In genomic region chr2:207165121-207166038, GRCh38 we compare ENCODE assay signal across 8 cellular contexts. TPM values are rescaled to one million over a fixed set of nuclear protein-coding genes. Genes with fewer than 3 reads are reported as not detected.
A peak's percentile ranks its signal among the peaks of the same experiment; 100 is the strongest.
DNase-seq lines count a peak whose midpoint lies in the region; ATAC-seq, FAIRE-seq and TF ChIP-seq lines count a peak whose summit lies in the region.

Gene KLF7 (minus strand): TSS chr2:207165948. CDS start chr2:207165568, 380 bp downstream.

- peaks cover 2% of the 10 kb centered on the region for H4K20me1 ChIP-seq in keratinocyte (ENCODE audit: control insufficient read depth, extremely low read depth, insufficient read depth, low read length)

- no peak for ATAC-seq in HG03460 (IDR thresholded peaks at IDR 0.05; ENCODE audit: unreplicated experiment)
- ATAC-seq in GM21576 (IDR thresholded peaks at IDR 0.05; ENCODE audit: unreplicated experiment): no peak

- TF ChIP-seq CTCF in WI38 (IDR thresholded peaks at IDR 0.05; ENCODE audit: low read depth, low read length): no peak
- TF ChIP-seq CTCF in keratinocyte (optimal IDR thresholded peaks at IDR 0.05 in 1 of 3, IDR thresholded peaks at IDR 0.05 in 1 of 3, conservative IDR thresholded peaks at IDR 0.05 in 1 of 3; ENCODE audit: extremely low read depth in 1 of 3, insufficient read depth in 2 of 3, low read length in 3 of 3): no peak

- dilution Hi-C loops in keratinocyte (cut with MboI; ENCODE audit: extremely low pct_ligation_motif_present, low sequenced_read_pairs): no loop called here

- H3K9ac ChIP-seq in HUES64 (ENCODE audit: low read depth, low read length) (peak within 1 kb of the TSS; percentile 99), keratinocyte (ENCODE audit: control insufficient read depth, extremely low read depth, insufficient read depth, low read length) (peak within 1 kb of the TSS; percentile 99)

- H3K9me3 ChIP-seq in HUES64 (ENCODE audit: insufficient read depth, low read depth, low read length) (no peaks in the 10 kb centered on the region), keratinocyte (ENCODE audit: control insufficient read depth, low read depth, low read length) (no peaks in the 10 kb centered on the region), small intestine (ENCODE audit: control insufficient read depth, low read depth) (no peaks in the 10 kb centered on the region)

- no peak within 1 kb of the TSS for H2AFZ ChIP-seq in keratinocyte (ENCODE audit: control insufficient read depth, low read length)

- peaks cover 2% of the 10 kb centered on the region for H3K9me1 ChIP-seq in keratinocyte (ENCODE audit: control insufficient read depth, extremely low read depth, insufficient read depth, low read length)

- H3K27me3 ChIP-seq in HUES64 (ENCODE audit: insufficient read depth, low read length): no peaks in the 10 kb centered on the region; the same call in 1 of the 2 replicates
- no peaks in the 10 kb centered on the region for H3K27me3 ChIP-seq in keratinocyte (ENCODE audit: control insufficient read depth, extremely low read depth, insufficient read depth, low read length)
- no peaks in the 10 kb centered on the region for H3K27me3 ChIP-seq in small intestine (ENCODE audit: control insufficient read depth in 2 of 2, insufficient read depth in 2 of 2, low read length in 2 of 2)

- peak within 1 kb of the TSS; percentile 76 for H3K4me2 ChIP-seq in keratinocyte (ENCODE audit: control insufficient read depth, extremely low read depth, insufficient read depth, low read depth, low read length)

- peak; percentile 53 for DNase-seq in D341Med (ENCODE audit: low spot score)
- DNase-seq in central memory CD4-positive, alpha-beta T cell: peak; percentile 59
- no peak for DNase-seq in keratinocyte (ENCODE audit: low read depth, low spot score)
- peak; percentile 53 for DNase-seq in small intestine

- FAIRE-seq in keratinocyte (lab: Jason Lieb, UNC) (no peak), small intestine (lab: Jason Lieb, UNC) (no peak)

- H3K4me3 ChIP-seq in HUES64 (ENCODE audit: low read length) (peak within 1 kb of the TSS; percentile 93), WI38 (ENCODE audit: low read depth, low read length) (peak within 1 kb of the TSS; percentile 81), keratinocyte (ENCODE audit: control insufficient read depth in 2 of 3, extremely low read depth in 1 of 3, insufficient read depth in 2 of 3, low read depth in 1 of 3, low read length in 3 of 3) (peak within 1 kb of the TSS; percentile 76 to 99 (median 94)), small intestine (ENCODE audit: low read depth in 1 of 2, low read length in 2 of 2) (peak within 1 kb of the TSS; percentile 68 to 90)

- H3K36me3 ChIP-seq in HUES64 (ENCODE audit: insufficient read depth, low read length) (no peaks in the 10 kb centered on the region), keratinocyte (ENCODE audit: control insufficient read depth in 2 of 2, extremely low read depth in 1 of 2, insufficient read depth in 2 of 2, low read length in 2 of 2) (peaks cover 6 to 14% of the 10 kb centered on the region in 2 experiments), small intestine (ENCODE audit: control insufficient read depth in 2 of 2, insufficient read depth in 2 of 2, low read length in 2 of 2) (no peaks in the 10 kb centered on the region)

- H3K4me1 ChIP-seq in HUES64 (ENCODE audit: insufficient read depth, low read length) (peaks cover 54% of the 10 kb centered on the region), keratinocyte (ENCODE audit: control insufficient read depth, extremely low read depth, insufficient read depth, low read length) (peaks cover 30% of the 10 kb centered on the region), small intestine (ENCODE audit: control insufficient read depth in 2 of 2, insufficient read depth in 1 of 2, low read depth in 1 of 2, low read length in 1 of 2) (peaks cover 0 to 10% of the 10 kb centered on the region in 2 donors)

- H3K79me2 ChIP-seq in keratinocyte (ENCODE audit: control insufficient read depth, insufficient read depth, low read length): peaks cover 53% of the 10 kb centered on the region

- 2% methylated on average over 34 of the region's 36 CpGs for WGBS in HUES64
- 0 to 1% (median 0%) methylated on average over 36 of the region's 36 CpGs for WGBS in small intestine, 3 donors

- H3K27ac ChIP-seq in HUES64 (ENCODE audit: low read depth, low read length) (peak within 1 kb of the TSS; percentile 99), keratinocyte (ENCODE audit: control insufficient read depth, insufficient read depth, low read length) (peak within 1 kb of the TSS; percentile 97), small intestine (ENCODE audit: low read depth in 1 of 2, low read length in 1 of 2) (peak within 1 kb of the TSS; percentile 99 to 100)

RNA-seq across cellular contexts. Expression of gene KLF7, which starts in this region (rescaled TPM):
- polyA plus RNA-seq in HUES64 (2013, experiment 1 of 2): 11.9 TPM
- polyA plus RNA-seq in HUES64 (2013, experiment 2 of 2): 11.3 TPM
- polyA plus RNA-seq in keratinocyte: 42.5 to 44.7 TPM (median 44.0 TPM) in 3 replicates
- polyA plus RNA-seq in keratinocyte (2011; ENCODE audit: low read depth): 20.3 TPM
- 30.4 and 30.6 TPM in 2 replicates for polyA plus RNA-seq in keratinocyte (2011; cell fraction: cytosol; rRNA removed)
- 148 and 159 TPM in 2 replicates for polyA plus RNA-seq in keratinocyte (2011; cell fraction: nucleus; rRNA removed)
- polyA plus RNA-seq in keratinocyte (2012; ENCODE audit: low replicate concordance): 22.7 and 30.7 TPM in 2 replicates
- 130 to 189 TPM (median 170 TPM) in 3 replicates for polyA minus RNA-seq in keratinocyte
- 17.1 TPM for polyA minus RNA-seq in keratinocyte (2011; cell fraction: cytosol; rRNA and poly(A)+ RNA removed)
- 66.6 and 144 TPM in 2 replicates for polyA minus RNA-seq in keratinocyte (2011; cell fraction: nucleus; rRNA and poly(A)+ RNA removed)
- polyA plus RNA-seq in small intestine: 1 to 10 TPM; 1.1 to 10.0 (median 8.1) TPM
